In genomic region chr6:32941412-32941784, GRCh38 we compare ENCODE assay signal across 8 cellular contexts. TPM values are rescaled to one million over a fixed set of nuclear protein-coding genes. Genes with fewer than 3 reads are reported as not detected.
A peak's percentile ranks its signal among the peaks of the same experiment; 100 is the strongest.
DNase-seq lines count a peak whose midpoint lies in the region; ATAC-seq and TF ChIP-seq lines count a peak whose summit lies in the region.

No MANE protein-coding gene starts in this region.

- peak overlapping the region; percentile 96 for H3K4me3 Mint-ChIP-seq in CD4-positive, alpha-beta T cell
- H3K4me3 Mint-ChIP-seq in activated CD8-positive, alpha-beta T cell treated with anti-CD3 and anti-CD28 coated beads for 36 hours = peak overlapping the region; percentile 77
- H3K4me3 Mint-ChIP-seq in type B pancreatic cell = peak overlapping the region; percentile 81

- CTCF ChIA-PET in CD4-positive, alpha-beta T cell (lab: Charles Lee) = interaction anchor here (0.9 to 7.4 kb wide), 8 partner anchors 8 to 103 kb away, joined by 3 to 53 read pairs (median 12); partner anchors contain the start of genes BRD2, HLA-DMA and TAP2
- CTCF ChIA-PET in activated CD8-positive, alpha-beta T cell treated with anti-CD3 and anti-CD28 coated beads for 36 hours (lab: Charles Lee) = interaction anchor here (0.7 to 15.9 kb wide), 12 partner anchors 8 to 103 kb away, joined by 3 to 372 read pairs (median 7); partner anchors contain the start of genes BRD2, HLA-DMA and TAP2

- H3K36me3 Mint-ChIP-seq in CD4-positive, alpha-beta T cell (ENCODE audit: low read depth) = peaks cover 7% of the 10 kb centered on the region
- H3K36me3 Mint-ChIP-seq in activated CD8-positive, alpha-beta T cell treated with anti-CD3 and anti-CD28 coated beads for 36 hours (ENCODE audit: low read depth) = no peaks in the 10 kb centered on the region
- no peaks in the 10 kb centered on the region for H3K36me3 Mint-ChIP-seq in type B pancreatic cell

- H3K27ac ChIP-seq in CD4-positive, alpha-beta T cell (ENCODE audit: low read depth, low read length) = peak overlapping the region; percentile 86

- peak; percentile 73 for ATAC-seq in CD4-positive, alpha-beta T cell (ENCODE audit: poor library complexity)
- ATAC-seq in GM19328 (IDR thresholded peaks at IDR 0.05; ENCODE audit: unreplicated experiment) (peak; percentile 30), HG03342 (IDR thresholded peaks at IDR 0.05; ENCODE audit: unreplicated experiment) (peak; percentile 56)
- ATAC-seq in activated CD8-positive, alpha-beta T cell treated with anti-CD3 and anti-CD28 coated beads for 36 hours = peak; percentile 72

- no peaks in the 10 kb centered on the region for H3K27me3 ChIP-seq in CD4-positive, alpha-beta T cell (ENCODE audit: control insufficient read depth, insufficient read depth, low read length)

- no peak for TF ChIP-seq CTCF in CD4-positive, alpha-beta T cell (IDR thresholded peaks at IDR 0.05)
- TF ChIP-seq CTCF in activated CD8-positive, alpha-beta T cell treated with anti-CD3 and anti-CD28 coated beads for 36 hours (IDR thresholded peaks at IDR 0.05) = no peak
- TF ChIP-seq CTCF in type B pancreatic cell (conservative IDR thresholded peaks at IDR 0.05) = no peak

- DNase-seq in CD4-positive, alpha-beta T cell = peak in 9 of 10 experiments; percentile 16 to 40 (median 23)
- peak; percentile 85 for DNase-seq in activated CD8-positive, alpha-beta T cell treated with anti-CD3 and anti-CD28 coated beads for 36 hours
- DNase-seq in kidney tubule cell (ENCODE audit: low spot score) (peak; percentile 91), type B pancreatic cell (ENCODE audit: extremely low spot score, unreplicated experiment) (no peak), NCI-H82 (lab: John Stamatoyannopoulos, UW) (no peak), NCI-H2081 (lab: John Stamatoyannopoulos, UW) (no peak)

- POLR2A ChIA-PET in CD4-positive, alpha-beta T cell (lab: Charles Lee) = interaction anchor here (1.1 to 7.2 kb wide), 14 partner anchors 10 to 404 kb away, joined by 3 to 325 read pairs (median 8); partner anchors contain the start of genes B3GALT4, BRD2, HLA-DMA and PSMB8
- POLR2A ChIA-PET in activated CD8-positive, alpha-beta T cell treated with anti-CD3 and anti-CD28 coated beads for 36 hours (lab: Charles Lee) = interaction anchor here (1.0 to 15.8 kb wide), 6 partner anchors 12 to 113 kb away, joined by 3 to 392 read pairs (median 6); partner anchors contain the start of genes BRD2 and HLA-DMA

- peak overlapping the region; percentile 99 for H3K27ac Mint-ChIP-seq in CD4-positive, alpha-beta T cell
- H3K27ac Mint-ChIP-seq in activated CD8-positive, alpha-beta T cell treated with anti-CD3 and anti-CD28 coated beads for 36 hours = peak overlapping the region; percentile 97
- H3K27ac Mint-ChIP-seq in type B pancreatic cell = no peak overlapping the region

- intact Hi-C loops in CD4-positive, alpha-beta T cell (cut with DNase I, micrococcal nuclease) = loop anchor here in 1 of 2 experiments (1.0 kb wide), 1 partner anchor 12 kb away; the partner anchor contains the start of gene HLA-DMA
- intact Hi-C loops in activated CD8-positive, alpha-beta T cell treated with anti-CD3 and anti-CD28 coated beads for 36 hours (cut with micrococcal nuclease) = loop anchor here (2.0 kb wide), 1 partner anchor 27 kb away; the partner anchor contains the start of gene BRD2

- H3K9me3 ChIP-seq in CD4-positive, alpha-beta T cell (ENCODE audit: control insufficient read depth, low read length) = no peaks in the 10 kb centered on the region

- H3K27me3 Mint-ChIP-seq in CD4-positive, alpha-beta T cell = no peaks in the 10 kb centered on the region
- no peaks in the 10 kb centered on the region for H3K27me3 Mint-ChIP-seq in activated CD8-positive, alpha-beta T cell treated with anti-CD3 and anti-CD28 coated beads for 36 hours
- peaks cover 39% of the 10 kb centered on the region for H3K27me3 Mint-ChIP-seq in type B pancreatic cell

- peaks cover 2% of the 10 kb centered on the region for H3K9me3 Mint-ChIP-seq in CD4-positive, alpha-beta T cell
- peaks cover 5% of the 10 kb centered on the region for H3K9me3 Mint-ChIP-seq in activated CD8-positive, alpha-beta T cell treated with anti-CD3 and anti-CD28 coated beads for 36 hours
- H3K9me3 Mint-ChIP-seq in type B pancreatic cell = no peaks in the 10 kb centered on the region

- H3K4me1 Mint-ChIP-seq in CD4-positive, alpha-beta T cell (ENCODE audit: low read depth) = peaks cover 63% of the 10 kb centered on the region
- peaks cover 69% of the 10 kb centered on the region for H3K4me1 Mint-ChIP-seq in activated CD8-positive, alpha-beta T cell treated with anti-CD3 and anti-CD28 coated beads for 36 hours (ENCODE audit: low read depth)
- H3K4me1 Mint-ChIP-seq in type B pancreatic cell (ENCODE audit: unreplicated experiment) = peaks cover 5% of the 10 kb centered on the region

RNA-seq across cellular contexts. Expression of gene HLA-DMB, which starts 0.6 kb away (rescaled TPM):
- total RNA-seq in CD4-positive, alpha-beta T cell = 1 to 10 TPM; 4.6 to 6.0 TPM
- total RNA-seq in activated CD8-positive, alpha-beta T cell treated with anti-CD3 and anti-CD28 coated beads for 36 hours = 1 to 10 TPM; 3.5 to 3.6 TPM
- total RNA-seq in type B pancreatic cell (ENCODE audit: low replicate concordance) = 0.43 and 0.80 TPM in 2 replicates

RNA-seq across cellular contexts. Expression of gene HLA-DMA, which starts 11.5 kb away (rescaled TPM):
- total RNA-seq in CD4-positive, alpha-beta T cell = 10 to 100 TPM; 14.4 to 16.5 TPM
- 10 to 100 TPM; 16.2 TPM for total RNA-seq in activated CD8-positive, alpha-beta T cell treated with anti-CD3 and anti-CD28 coated beads for 36 hours
- total RNA-seq in type B pancreatic cell (ENCODE audit: low replicate concordance) = 1.5 and 2.0 TPM in 2 replicates

RNA-seq across cellular contexts. Expression of gene BRD2, which starts 27.0 kb away (rescaled TPM):
- total RNA-seq in CD4-positive, alpha-beta T cell = 100 to 1,000 TPM; 340 to 378 TPM
- 100 to 1,000 TPM; 219 to 235 TPM for total RNA-seq in activated CD8-positive, alpha-beta T cell treated with anti-CD3 and anti-CD28 coated beads for 36 hours
- 212 and 241 TPM in 2 replicates for total RNA-seq in type B pancreatic cell (ENCODE audit: low replicate concordance)

Comparison
In these comparisons a context has a peak if more than half of its experiments do, and no peak if none do; other contexts are left out.
1. DNase-seq: peak in CD4-positive, alpha-beta T cell (9 of 10), activated CD8-positive, alpha-beta T cell treated with anti-CD3 and anti-CD28 coated beads for 36 hours (single experiment) and kidney tubule cell (single experiment); none in type B pancreatic cell (single experiment), NCI-H82 (single experiment) and NCI-H2081 (0 of 2).
2. Peak in every context shown above with its lines, with median percentiles within 50 percentile points of each other: ATAC-seq and H3K4me3 Mint-ChIP-seq.